ENCODE assay signal across 8 cellular contexts in genomic region chr14:104986487-104987164, GRCh38. TPM values are rescaled to one million over a fixed set of nuclear protein-coding genes. Genes with fewer than 3 reads are reported as not detected.
DNase-seq lines count a peak whose midpoint lies in the region; ATAC-seq and TF ChIP-seq lines count a peak whose summit lies in the region.

No MANE protein-coding gene starts in this region.

- no peaks in the 10 kb centered on the region for H3K27me3 ChIP-seq in mammary epithelial cell (ENCODE audit: insufficient read depth, low read length)
- H3K27me3 ChIP-seq in vagina: no peaks in the 10 kb centered on the region

- ATAC-seq in Right ventricle myocardium superior (ENCODE audit: poor library complexity) (no peak), GM18505 (IDR thresholded peaks at IDR 0.05; ENCODE audit: unreplicated experiment) (no peak), GM19455 (IDR thresholded peaks at IDR 0.05; ENCODE audit: unreplicated experiment) (no peak)

- H3K9me3 ChIP-seq in mammary epithelial cell (replicated peaks; ENCODE audit: insufficient read depth, low read length): no peaks in the 10 kb centered on the region
- no peaks in the 10 kb centered on the region for H3K9me3 ChIP-seq in vagina

- BruUV-seq in mammary epithelial cell (replicated peaks; lab: Mats Ljungman, UMichigan): no TSS peak

- H3K9ac ChIP-seq in mammary epithelial cell (ENCODE audit: insufficient read depth, low read length): peak overlapping the region; percentile 86

- TF ChIP-seq CTCF in mammary epithelial cell (conservative IDR thresholded peaks at IDR 0.05 in 1 of 2, IDR thresholded peaks at IDR 0.05 in 1 of 2; ENCODE audit: extremely low read depth in 1 of 2, insufficient read depth in 1 of 2, low read depth in 1 of 2, low read length in 2 of 2) (no peak), mesothelial cell of epicardium (IDR thresholded peaks at IDR 0.05; ENCODE audit: unreplicated experiment) (no peak), vagina (IDR thresholded peaks at IDR 0.05) (no peak)

- no peaks in the 10 kb centered on the region for H3K27me3 Mint-ChIP-seq in mesothelial cell of epicardium (ENCODE audit: low read depth)

- H3K4me1 ChIP-seq in mammary epithelial cell (ENCODE audit: insufficient read depth, low read length) (peaks cover 23% of the 10 kb centered on the region), vagina (peaks cover 20% of the 10 kb centered on the region)

- CTCF ChIA-PET in mammary epithelial cell (lab: Charles Lee; ENCODE audit: low non-redundant PET): no interaction called here

- peaks cover 13% of the 10 kb centered on the region for H3K79me2 ChIP-seq in mammary epithelial cell (ENCODE audit: insufficient read depth, low read length)

- peaks cover 7% of the 10 kb centered on the region for H3K4me1 Mint-ChIP-seq in mesothelial cell of epicardium

- no peaks in the 10 kb centered on the region for H3K9me3 Mint-ChIP-seq in mesothelial cell of epicardium

- in situ Hi-C loops in mammary epithelial cell (cut with MboI; ENCODE audit: low sequenced_read_pairs in 2 of 2): no loop called here

- no peaks in the 10 kb centered on the region for H3K36me3 Mint-ChIP-seq in mesothelial cell of epicardium

- peak overlapping the region; percentile 79 for H2AFZ ChIP-seq in mammary epithelial cell (ENCODE audit: low read depth, low read length)

- no peaks in the 10 kb centered on the region for H3K36me3 ChIP-seq in mammary epithelial cell (ENCODE audit: insufficient read depth, low read length)
- H3K36me3 ChIP-seq in vagina: no peaks in the 10 kb centered on the region

- dilution Hi-C loops in mammary epithelial cell (cut with HindIII; ENCODE audit: low sequenced_read_pairs): loop anchor here (10.0 kb wide), 1 partner anchor 88 kb away; no protein-coding TSS in a partner anchor

- H3K4me2 ChIP-seq in mammary epithelial cell (ENCODE audit: insufficient read depth, low read depth, low read length): peak overlapping the region; percentile 96

- intact Hi-C loops in Right ventricle myocardium superior (cut with DNase I) (loop anchor here (5.0 kb wide), 1 partner anchor 36 kb away; the partner anchor contains the start of gene CDCA4), cardiac septum (cut with DNase I) (loop anchor here (2.0 kb wide), 1 partner anchor 34 kb away; the partner anchor contains the start of gene CDCA4), mammary epithelial cell (cut with micrococcal nuclease) (no loop called here), vagina (cut with DNase I) (loop anchor here (10.0 kb wide), 1 partner anchor 192 kb away; the partner anchor contains the start of gene AKT1)

- DNase-seq in Right ventricle myocardium superior: peak; percentile 44
- DNase-seq in cardiac septum (ENCODE audit: low spot score): no peak
- DNase-seq in mammary epithelial cell: no peak
- DNase-seq in mesothelial cell of epicardium (ENCODE audit: low spot score in 2 of 2, unreplicated experiment in 2 of 2): no peak
- DNase-seq in vagina (ENCODE audit: extremely low spot score in 2 of 2): no peak
- no peak for DNase-seq in Kasumi-1 (lab: John Stamatoyannopoulos, UW)

- peak overlapping the region; percentile 72 for H3K4me3 Mint-ChIP-seq in mesothelial cell of epicardium

- peak overlapping the region; percentile 58 to 86 (median 77) for H3K4me3 ChIP-seq in mammary epithelial cell (replicated peaks in 1 of 3; ENCODE audit: insufficient read depth in 1 of 3, low read depth in 2 of 3, low read length in 3 of 3)
- peak overlapping the region; percentile 75 to 84 for H3K4me3 ChIP-seq in vagina

- 74% methylated on average over 11 of the region's 19 CpGs for WGBS in mammary epithelial cell (ENCODE audit: low coverage, missing lambda C conversion rate)

- H4K20me1 ChIP-seq in mammary epithelial cell (ENCODE audit: insufficient read depth, low read length): no peaks in the 10 kb centered on the region

- H3K27ac Mint-ChIP-seq in mesothelial cell of epicardium: no peak overlapping the region

- H3K27ac ChIP-seq in mammary epithelial cell (ENCODE audit: insufficient read depth, low read depth, low read length): peak overlapping the region; percentile 86
- H3K27ac ChIP-seq in vagina: no peak overlapping the region

- TF ChIP-seq POLR2A in vagina (IDR thresholded peaks at IDR 0.05): no peak
- TF ChIP-seq POLR2A in GM18505 (IDR thresholded peaks at IDR 0.05; ENCODE audit: borderline replicate concordance, extremely low read depth, insufficient read depth, insufficient read length): no peak

RNA-seq across cellular contexts. Expression of gene CLBA1, which starts 1.0 kb away (rescaled TPM):
- total RNA-seq in Right ventricle myocardium superior (1.5 TPM), cardiac septum (2.7 TPM), mammary epithelial cell (10 to 100 TPM; 11.0 to 14.7 TPM), mesothelial cell of epicardium (9.0 to 10.3 TPM (median 10.2 TPM) in 3 replicates), vagina (4.7 TPM)
- 7.4 TPM for polyA plus RNA-seq in mammary epithelial cell
- 3.0 TPM for polyA minus RNA-seq in mammary epithelial cell

RNA-seq across cellular contexts. Expression of gene AHNAK2, which starts 8.5 kb away (rescaled TPM):
- total RNA-seq in Right ventricle myocardium superior (2.6 TPM), cardiac septum (4.6 TPM), mammary epithelial cell (100 to 1,000 TPM; 110 to 302 TPM), mesothelial cell of epicardium (2.4 to 2.8 TPM (median 2.6 TPM) in 3 replicates), vagina (180 TPM)
- polyA plus RNA-seq in mammary epithelial cell: 43.1 TPM
- polyA minus RNA-seq in mammary epithelial cell: 327 TPM

RNA-seq across cellular contexts. Expression of gene CDCA4, which starts 34.3 kb away (rescaled TPM):
- 1.6 TPM for total RNA-seq in Right ventricle myocardium superior
- 2.3 TPM for total RNA-seq in cardiac septum
- 10 to 100 TPM; 38.2 to 61.7 TPM for total RNA-seq in mammary epithelial cell
- 53.4 TPM for polyA plus RNA-seq in mammary epithelial cell
- polyA minus RNA-seq in mammary epithelial cell: 38.9 TPM
- 31.5 to 33.9 TPM (median 32.3 TPM) in 3 replicates for total RNA-seq in mesothelial cell of epicardium
- total RNA-seq in vagina: 15.2 TPM

Comparison
In these comparisons a context has a peak if more than half of its experiments do, and no peak if none do; other contexts are left out.
1. RNA of gene AHNAK2, which starts 8.5 kb away (total RNA-seq): 110 to 302 TPM in mammary epithelial cell and 180 TPM in vagina (single experiment); 4.6 TPM in cardiac septum (single experiment), 2.4 to 2.8 TPM in mesothelial cell of epicardium and 2.6 TPM in Right ventricle myocardium superior (single experiment); every median in the first group is over 10 times any median in the second.